ENCODE assay signal across 11 cellular contexts in genomic region chr1:32991386-32991785, GRCh38. TPM values are rescaled to one million over a fixed set of nuclear protein-coding genes. Genes with fewer than 3 reads are reported as not detected.
A peak's percentile ranks its signal among the peaks of the same experiment; 100 is the strongest.
DNase-seq lines count a peak whose midpoint lies in the region; ATAC-seq, FAIRE-seq and TF ChIP-seq lines count a peak whose summit lies in the region.
"Had no signal": no experiment of that assay in that cellular context is flagged by ENCODE, and none has a peak within 500 bp of the region (broad histone marks: within the 10 kb centered on the region; RNA-seq: fewer than 3 reads in every experiment).

No MANE protein-coding gene starts in this region.

- H3K14ac ChIP-seq in mesenchymal stem cell (ENCODE audit: low read length in 2 of 2) = peak overlapping the region in 1 of 2 experiments; percentile 19

- no peak overlapping the region for H2BK5ac ChIP-seq in mesenchymal stem cell (ENCODE audit: low read depth, low read length, poor library complexity, severe bottlenecking)

- no peaks in the 10 kb centered on the region for H3K9me3 ChIP-seq in left ventricle myocardium inferior (replicated peaks)
- no peaks in the 10 kb centered on the region for H3K9me3 ChIP-seq in mesenchymal stem cell (ENCODE audit: control insufficient read depth, low read length)
- H3K9me3 ChIP-seq: MG63 had no signal

- no peak overlapping the region for H3K23ac ChIP-seq in mesenchymal stem cell (ENCODE audit: low read length in 2 of 2)

- H3K4me3 ChIP-seq in left ventricle myocardium inferior (no peak overlapping the region), mesenchymal stem cell (ENCODE audit: insufficient read depth in 1 of 2, low read depth in 1 of 2, low read length in 2 of 2) (no peak overlapping the region)
- H3K4me3 ChIP-seq: MG63 had no signal

- intact Hi-C loops in left ventricle myocardium inferior (cut with micrococcal nuclease) (no loop called here), left cardiac atrium (cut with DNase I) (no loop called here)
- intact Hi-C loops in activated T-helper 2 cell treated with anti-CD3 and anti-CD28 coated beads, Interferon-gamma antibody, Interleukin-2, Interleukin-4, amounts not matched to agents 10 μg/mL and 5 μg/mL and 100 μg/mL, durations not matched to agents 14 hours and 24 hours and 36 hours (cut with micrococcal nuclease) = no loop called here

- WGBS in mesenchymal stem cell = 92% methylated on average over 3 of the region's 5 CpGs

- no peak for TF ChIP-seq CTCF in left ventricle myocardium inferior (IDR thresholded peaks at IDR 0.05; ENCODE audit: borderline replicate concordance)

- no peaks in the 10 kb centered on the region for H3K36me3 ChIP-seq in left ventricle myocardium inferior
- H3K36me3 ChIP-seq in mesenchymal stem cell (ENCODE audit: control insufficient read depth in 1 of 2, insufficient read depth in 2 of 2, low read depth in 1 of 2, low read length in 2 of 2) = no peaks in the 10 kb centered on the region
- H3K36me3 ChIP-seq: MG63 had no signal

- no peak overlapping the region for H2AFZ ChIP-seq in mesenchymal stem cell (ENCODE audit: low read depth, low read length)

- no peaks in the 10 kb centered on the region for H3K27me3 Mint-ChIP-seq in activated T-helper 2 cell treated with anti-CD3 and anti-CD28 coated beads, Interferon-gamma antibody, Interleukin-2, Interleukin-4, amounts not matched to agents 10 μg/mL and 5 μg/mL and 100 μg/mL, durations not matched to agents 14 hours and 24 hours and 36 hours (ENCODE audit: low read depth)
- H3K27me3 Mint-ChIP-seq: naive thymus-derived CD4-positive, alpha-beta T cell had no signal

- H3K27ac Mint-ChIP-seq in activated T-helper 2 cell treated with anti-CD3 and anti-CD28 coated beads, Interferon-gamma antibody, Interleukin-2, Interleukin-4, amounts not matched to agents 10 μg/mL and 5 μg/mL and 100 μg/mL, durations not matched to agents 14 hours and 24 hours and 36 hours = peak overlapping the region; percentile 90

- peak overlapping the region; percentile 73 for H2BK15ac ChIP-seq in mesenchymal stem cell (ENCODE audit: low read depth, poor library complexity, severe bottlenecking)

- peaks cover 52% of the 10 kb centered on the region for H3K4me1 ChIP-seq in left ventricle myocardium inferior
- H3K4me1 ChIP-seq in mesenchymal stem cell (ENCODE audit: control insufficient read depth, insufficient read depth, low read depth, low read length) = peaks cover 19% of the 10 kb centered on the region

- ATAC-seq in left cardiac atrium = no peak
- ATAC-seq: naive thymus-derived CD4-positive, alpha-beta T cell had no signal

- no peak for DNase-seq in left ventricle myocardium inferior
- no peak for DNase-seq in left cardiac atrium
- DNase-seq in activated T-helper 2 cell treated with anti-CD3 and anti-CD28 coated beads, Interferon-gamma antibody, Interleukin-2, Interleukin-4, amounts not matched to agents 10 μg/mL and 5 μg/mL and 100 μg/mL, durations not matched to agents 14 hours and 24 hours and 36 hours (ENCODE audit: low spot score) = no peak
- no peak for DNase-seq in mesenchymal stem cell
- peak; percentile 14 for DNase-seq in urothelium cell line (ENCODE audit: low spot score)
- DNase-seq in AML-193 (lab: John Stamatoyannopoulos, UW) = no peak
- DNase-seq in NCI-H2227 treated with DMSO at 0.1 percent for 48 hours (lab: John Stamatoyannopoulos, UW) = no peak
- DNase-seq in MV-4-11 (lab: John Stamatoyannopoulos, UW) = no peak
- DNase-seq: MG63; naive thymus-derived CD4-positive, alpha-beta T cell; NCI-H82 had no signal

- H3K9ac ChIP-seq in mesenchymal stem cell (ENCODE audit: low read length) = peak overlapping the region; percentile 20

- peak overlapping the region; percentile 73 for H4K91ac ChIP-seq in mesenchymal stem cell (ENCODE audit: low read length)

- no peak for FAIRE-seq in urothelium cell line (lab: Jason Lieb, UNC)

- no peak overlapping the region for H3K4ac ChIP-seq in mesenchymal stem cell (ENCODE audit: low read depth in 1 of 2, low read length in 2 of 2)

- no peak overlapping the region for H3K4me2 ChIP-seq in mesenchymal stem cell (ENCODE audit: low read length, poor library complexity, severe bottlenecking)

- no peaks in the 10 kb centered on the region for H3K27me3 ChIP-seq in left ventricle myocardium inferior (ENCODE audit: low read depth)
- no peaks in the 10 kb centered on the region for H3K27me3 ChIP-seq in mesenchymal stem cell (ENCODE audit: control insufficient read depth in 1 of 2, insufficient read depth in 1 of 2, low read length in 2 of 2)
- H3K27me3 ChIP-seq: MG63 had no signal

- H3K4me3 Mint-ChIP-seq in activated T-helper 2 cell treated with anti-CD3 and anti-CD28 coated beads, Interferon-gamma antibody, Interleukin-2, Interleukin-4, amounts not matched to agents 10 μg/mL and 5 μg/mL and 100 μg/mL, durations not matched to agents 14 hours and 24 hours and 36 hours (ENCODE audit: low read depth) = no peak overlapping the region

- H2AK5ac ChIP-seq in mesenchymal stem cell (ENCODE audit: low read length, severe bottlenecking) = no peak overlapping the region

- H3K79me1 ChIP-seq in mesenchymal stem cell (replicated peaks; ENCODE audit: low read length, poor library complexity, severe bottlenecking) = no peaks in the 10 kb centered on the region

- peak overlapping the region; percentile 60 to 67 for H2BK12ac ChIP-seq in mesenchymal stem cell (ENCODE audit: low read length in 2 of 2)

- peak overlapping the region in 1 of 2 experiments; percentile 61 for H3K18ac ChIP-seq in mesenchymal stem cell (ENCODE audit: low read depth in 1 of 2, low read length in 2 of 2)

- no peak overlapping the region for H2BK120ac ChIP-seq in mesenchymal stem cell (ENCODE audit: low read depth, low read length)

- H3K9me3 Mint-ChIP-seq in activated T-helper 2 cell treated with anti-CD3 and anti-CD28 coated beads, Interferon-gamma antibody, Interleukin-2, Interleukin-4, amounts not matched to agents 10 μg/mL and 5 μg/mL and 100 μg/mL, durations not matched to agents 14 hours and 24 hours and 36 hours = no peaks in the 10 kb centered on the region
- H3K9me3 Mint-ChIP-seq: naive thymus-derived CD4-positive, alpha-beta T cell had no signal

- H3K36me3 Mint-ChIP-seq in activated T-helper 2 cell treated with anti-CD3 and anti-CD28 coated beads, Interferon-gamma antibody, Interleukin-2, Interleukin-4, amounts not matched to agents 10 μg/mL and 5 μg/mL and 100 μg/mL, durations not matched to agents 14 hours and 24 hours and 36 hours (ENCODE audit: low read depth) = peaks cover 7% of the 10 kb centered on the region

- no peak overlapping the region for H4K8ac ChIP-seq in mesenchymal stem cell (ENCODE audit: low read length)

- H3K27ac ChIP-seq in left ventricle myocardium inferior (replicated peaks) (peak overlapping the region; percentile 72), mesenchymal stem cell (ENCODE audit: low read length, poor library complexity, severe bottlenecking) (no peak overlapping the region)

- H3K4me1 Mint-ChIP-seq in activated T-helper 2 cell treated with anti-CD3 and anti-CD28 coated beads, Interferon-gamma antibody, Interleukin-2, Interleukin-4, amounts not matched to agents 10 μg/mL and 5 μg/mL and 100 μg/mL, durations not matched to agents 14 hours and 24 hours and 36 hours (ENCODE audit: low read depth) = peaks cover 55% of the 10 kb centered on the region

RNA-seq across cellular contexts. Expression of gene RNF19B, which starts 26.8 kb away (rescaled TPM):
- total RNA-seq in left ventricle myocardium inferior (15.4 TPM), left cardiac atrium (10 to 100 TPM; 10.7 to 12.8 TPM)
- total RNA-seq in activated T-helper 2 cell treated with anti-CD3 and anti-CD28 coated beads, Interferon-gamma antibody, Interleukin-2, Interleukin-4, amounts not matched to agents 10 μg/mL and 5 μg/mL and 100 μg/mL, durations not matched to agents 14 hours and 24 hours and 36 hours = 50.4 and 52.5 TPM in 2 replicates
- 6.5 TPM for polyA plus RNA-seq in mesenchymal stem cell (2013, experiment 1 of 2)
- 6.1 TPM for polyA plus RNA-seq in mesenchymal stem cell (2013, experiment 2 of 2)

RNA-seq across cellular contexts. Expression of gene AK2, which starts 45.3 kb away (rescaled TPM):
- total RNA-seq in left ventricle myocardium inferior (121 TPM), left cardiac atrium (100 to 1,000 TPM; 121 to 142 TPM)
- 349 TPM in 2 replicates for total RNA-seq in activated T-helper 2 cell treated with anti-CD3 and anti-CD28 coated beads, Interferon-gamma antibody, Interleukin-2, Interleukin-4, amounts not matched to agents 10 μg/mL and 5 μg/mL and 100 μg/mL, durations not matched to agents 14 hours and 24 hours and 36 hours
- 81.3 TPM for polyA plus RNA-seq in mesenchymal stem cell (2013, experiment 1 of 2)
- 82.4 TPM for polyA plus RNA-seq in mesenchymal stem cell (2013, experiment 2 of 2)
